29 cellular contexts compared by ENCODE assay signal in the genomic region with DNA sequence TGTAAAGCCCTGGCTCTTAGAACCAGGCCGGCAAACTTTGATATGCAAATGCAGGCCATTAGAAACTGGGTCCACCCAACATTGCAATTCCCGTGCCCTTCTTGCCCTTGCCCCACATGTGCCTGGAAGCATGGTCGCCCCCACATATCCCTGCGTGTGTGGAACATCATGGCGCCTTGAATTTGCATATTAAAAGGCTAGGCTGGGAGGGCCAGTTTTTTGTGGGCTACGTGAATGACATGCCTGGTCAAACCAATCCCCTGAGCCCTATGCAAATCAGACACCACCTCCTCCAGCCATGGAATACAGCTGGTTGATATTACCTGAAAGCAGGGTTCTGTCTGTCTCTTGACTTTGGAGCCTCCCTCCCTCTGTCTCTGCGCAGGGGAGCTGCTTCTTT. TPM values are rescaled to one million over a fixed set of nuclear protein-coding genes. Genes with fewer than 3 reads are reported as not detected.
A peak's percentile ranks its signal among the peaks of the same experiment; 100 is the strongest.
DNase-seq lines count a peak whose midpoint lies in the region; ATAC-seq, FAIRE-seq and TF ChIP-seq lines count a peak whose summit lies in the region.
"Had no signal": no experiment of that assay in that cellular context is flagged by ENCODE, and none has a peak within 500 bp of the region (broad histone marks: within the 10 kb centered on the region; RNA-seq: fewer than 3 reads in every experiment).

No MANE protein-coding gene starts in this region.

- H3K27me3 Mint-ChIP-seq in GM23338 (ENCODE audit: insufficient read depth, low read depth, poor library complexity): no peaks in the 10 kb centered on the region
- H3K27me3 Mint-ChIP-seq: CD8-positive, alpha-beta memory T cell had no signal

- H3K4ac ChIP-seq in H1 (replicated peaks; ENCODE audit: insufficient read length, low read depth, low read length): no peak overlapping the region

- H3K4me3 ChIP-seq in BE2C (ENCODE audit: low read depth, low read length) (no peak overlapping the region), GM23338 (no peak overlapping the region), H1 (ENCODE audit: extremely low read depth in 1 of 4, insufficient read depth in 2 of 4, low read depth in 3 of 4, low read length in 4 of 4) (no peak overlapping the region)
- H3K4me3 ChIP-seq: A549 had no signal

- POLR2A ChIA-PET in H1 (lab: Charles Lee; ENCODE audit: partially characterized antibody): no interaction called here

- TF ChIP-seq CTCF in BE2C (IDR thresholded peaks at IDR 0.05; ENCODE audit: low read depth, low read length) (no peak), GM23338 (conservative IDR thresholded peaks at IDR 0.05; ENCODE audit: low read depth in 2 of 2) (no peak), H1 (IDR thresholded peaks at IDR 0.05; ENCODE audit: control extremely low read depth in 1 of 3, insufficient read depth in 1 of 3, low read depth in 1 of 3, low read length in 3 of 3) (no peak)

- 82% methylated on average over 7 of the region's 7 CpGs; no CpG with 5 or more reads in 1 of the 2 experiments for WGBS in H1 (ENCODE audit: extremely low coverage in 1 of 2, insufficient coverage in 1 of 2, insufficient read length in 1 of 2, insufficient replicate concordance in 2 of 2, low coverage in 1 of 2, low lambda C conversion rate in 2 of 2, missing lambda C conversion rate in 1 of 2), 2 experiments

- no peak overlapping the region for H2BK20ac ChIP-seq in H1 (ENCODE audit: low read length)

- no peak overlapping the region for H3K23ac ChIP-seq in H1 (ENCODE audit: insufficient read length)

- H3K36me3 ChIP-seq in BE2C (no peaks in the 10 kb centered on the region), GM23338 (ENCODE audit: insufficient read depth) (no peaks in the 10 kb centered on the region), H1 (ENCODE audit: control insufficient read depth in 2 of 4, insufficient read depth in 4 of 4, low read length in 3 of 4) (no peaks in the 10 kb centered on the region)

- H2BK12ac ChIP-seq in H1 (ENCODE audit: low read depth, low read length): no peak overlapping the region

- no peak for FAIRE-seq in H1 (lab: Jason Lieb, UNC)
- FAIRE-seq: A549, GM12891, HepG2 had no signal

- H2AK5ac ChIP-seq in H1 (ENCODE audit: low read depth, low read length): no peak overlapping the region

- TF ChIP-seq POLR2A in H1 (IDR thresholded peaks at IDR 0.05; ENCODE audit: control extremely low read depth in 1 of 2, low read depth in 2 of 2, low read length in 2 of 2): no peak

- no peaks in the 10 kb centered on the region for H3F3A ChIP-seq in GM23338 (replicated peaks; ENCODE audit: low read depth)

- H3K23me2 ChIP-seq in H1 (ENCODE audit: low read depth, low read length): no peaks in the 10 kb centered on the region; the same call in 1 of the 2 replicates

- H3K27ac Mint-ChIP-seq in GM23338: no peak overlapping the region
- H3K27ac Mint-ChIP-seq: CD14-positive monocyte; CD8-positive, alpha-beta memory T cell had no signal

- no peak overlapping the region for H2BK120ac ChIP-seq in H1 (replicated peaks; ENCODE audit: low read depth, low read length)

- 0 out of 2 replicates have a peak overlapping the region, but pooled peaks have one; percentile 8 for H3K4me2 ChIP-seq in GM23338
- no peak overlapping the region for H3K4me2 ChIP-seq in H1 (ENCODE audit: insufficient read depth in 1 of 2, low read depth in 2 of 2, low read length in 2 of 2)
- H3K4me2 ChIP-seq: A549 had no signal

- H4K91ac ChIP-seq in H1 (replicated peaks; ENCODE audit: insufficient read length, low read length): no peak overlapping the region

- H4K20me1 ChIP-seq in GM23338 (replicated peaks; ENCODE audit: insufficient read depth) (no peaks in the 10 kb centered on the region), H1 (replicated peaks in 1 of 2; ENCODE audit: control insufficient read depth in 1 of 2, insufficient read depth in 2 of 2, low read length in 2 of 2) (no peaks in the 10 kb centered on the region)

- H3K14ac ChIP-seq in H1 (ENCODE audit: insufficient read length): no peak overlapping the region

- H3K27me3 ChIP-seq in BE2C (no peaks in the 10 kb centered on the region), GM23338 (ENCODE audit: insufficient read depth) (no peaks in the 10 kb centered on the region), H1 (replicated peaks in 1 of 4; ENCODE audit: control insufficient read depth in 3 of 4, extremely low read depth in 1 of 4, insufficient read depth in 3 of 4, low read length in 3 of 4) (no peaks in the 10 kb centered on the region)

- H3K79me2 ChIP-seq in GM23338 (replicated peaks; ENCODE audit: insufficient read depth): no peaks in the 10 kb centered on the region
- no peaks in the 10 kb centered on the region for H3K79me2 ChIP-seq in H1 (ENCODE audit: control insufficient read depth in 1 of 2, insufficient read depth in 2 of 2, low read length in 2 of 2)

- CTCF ChIA-PET in H1 (lab: Charles Lee; ENCODE audit: partially characterized antibody): interaction anchor here (0.9 to 1.7 kb wide), 4 partner anchors 11 to 116 kb away, joined by 3 to 4 read pairs (median 3); no protein-coding TSS in a partner anchor

- H3K9me3 ChIP-seq in BE2C: no peaks in the 10 kb centered on the region
- H3K9me3 ChIP-seq in H1 (ENCODE audit: insufficient read depth in 2 of 2, low read depth in 1 of 2, low read length in 1 of 2): no peaks in the 10 kb centered on the region
- H3K9me3 ChIP-seq: A549 had no signal

- H3K4me1 Mint-ChIP-seq in GM23338: peaks cover 38% of the 10 kb centered on the region
- H3K4me1 Mint-ChIP-seq: CD14-positive monocyte; CD8-positive, alpha-beta memory T cell had no signal

- no peaks in the 10 kb centered on the region; the same call in 2 of the 3 replicates for H3K36me3 Mint-ChIP-seq in GM23338 (ENCODE audit: low read depth)
- H3K36me3 Mint-ChIP-seq: CD14-positive monocyte; CD8-positive, alpha-beta memory T cell had no signal

- H2AFZ ChIP-seq in GM23338: peak overlapping the region; percentile 54; the same call in 1 of the 2 replicates
- no peak overlapping the region for H2AFZ ChIP-seq in H1 (ENCODE audit: low read length)

- no peaks in the 10 kb centered on the region for H3K79me1 ChIP-seq in H1 (ENCODE audit: low read depth, low read length)

- no peak overlapping the region for H4K8ac ChIP-seq in H1 (ENCODE audit: extremely low read depth, insufficient read depth, low read length)

- H3K18ac ChIP-seq in H1 (ENCODE audit: extremely low read depth, low read length): no peak overlapping the region

- no peaks in the 10 kb centered on the region; the same call in 2 of the 3 replicates for H3K9me3 Mint-ChIP-seq in GM23338

- no peak for TF ChIP-seq EP300 in H1 (IDR thresholded peaks at IDR 0.05; ENCODE audit: borderline replicate concordance in 1 of 2, low read depth in 2 of 2, low read length in 2 of 2)

- no peak overlapping the region for H2BK5ac ChIP-seq in H1 (ENCODE audit: low read depth, low read length)

- no peak for TF ChIP-seq RAD21 in H1 (IDR thresholded peaks at IDR 0.05 in 1 of 2, conservative IDR thresholded peaks at IDR 0.05 in 1 of 2; ENCODE audit: low read depth in 2 of 2, low read length in 2 of 2)

- no peak overlapping the region for H3K27ac ChIP-seq in GM23338 (ENCODE audit: low read depth)
- no peak overlapping the region for H3K27ac ChIP-seq in H1 (ENCODE audit: low read depth, low read length)
- H3K27ac ChIP-seq: A549 had no signal

- peaks cover 28% of the 10 kb centered on the region for H3K9me2 ChIP-seq in GM23338 (ENCODE audit: insufficient read depth)

- H3K4me1 ChIP-seq in BE2C: no peaks in the 10 kb centered on the region
- H3K4me1 ChIP-seq in GM23338 (ENCODE audit: insufficient read depth): peaks cover 32% of the 10 kb centered on the region
- peaks cover 2 to 14% (median 6%) of the 10 kb centered on the region in 4 experiments for H3K4me1 ChIP-seq in H1 (replicated peaks in 1 of 4; ENCODE audit: control insufficient read depth in 3 of 4, insufficient read depth in 4 of 4, low read length in 3 of 4)
- H3K4me1 ChIP-seq: A549 had no signal

- H2BK15ac ChIP-seq in H1 (ENCODE audit: low read length): no peak overlapping the region

- ATAC-seq in GM23338 (peak; percentile 44; the same call in 2 of the 3 replicates), HG02610 (IDR thresholded peaks at IDR 0.05; ENCODE audit: unreplicated experiment) (no peak)
- ATAC-seq: A549, HCT116, HepG2, PC-3, SK-N-SH treated with all-trans-retinoic acid at 6 μM for 48 hours had no signal

- peak; percentile 33 for DNase-seq in BE2C
- peak; percentile 51 for DNase-seq in GM23338 (ENCODE audit: low spot score)
- DNase-seq in NCI-H526 (lab: John Stamatoyannopoulos, UW): peak; percentile 67 to 82
- no peak for DNase-seq in H1 (ENCODE audit: low read depth in 1 of 2, low spot score in 2 of 2)
- DNase-seq in superior temporal gyrus (ENCODE audit: extremely low spot score): no peak
- no peak for DNase-seq in SW480 (ENCODE audit: low spot score)
- DNase-seq: CD8-positive, alpha-beta memory T cell; DMS 273 treated with DMSO at 0.1 percent for 48 hours; DMS79; EL; GF-D8; GOT3; Kasumi-1; MV-4-11; NCI-H1105 treated with DMSO at 0.1 percent for 48 hours; NCI-H1694; NCI-H2029 treated with DMSO at 0.1 percent for 48 hours; NCI-H446; NCI-H524 treated with DMSO at 0.1 percent for 48 hours; NK-92 treated with Interleukin-12 subunit alpha and Interleukin-12 subunit beta, amount 100 ng/mL, for 24 hours; PC-3; T-helper 2 cell had no signal

- no peak overlapping the region for H3K9ac ChIP-seq in H1 (replicated peaks in 1 of 4; ENCODE audit: extremely low read depth in 1 of 4, low read depth in 3 of 4, low read length in 3 of 4)

- no peak overlapping the region for H4K5ac ChIP-seq in H1 (ENCODE audit: insufficient read length, low read depth, low read length)

- H3K56ac ChIP-seq in H1 (replicated peaks; ENCODE audit: insufficient read length, low read depth, low read length): no peak overlapping the region

- no peak overlapping the region for H3K4me3 Mint-ChIP-seq in GM23338
- H3K4me3 Mint-ChIP-seq: CD14-positive monocyte; CD8-positive, alpha-beta memory T cell had no signal

TF ChIP-seq in GM23338, 12 proteins besides CTCF, POLR2A, EP300 and RAD21 (continues in another document):
- TF ChIP-seq ZNF331 (CRISPR knock-in tag; IDR thresholded peaks at IDR 0.05; ENCODE audit: low read depth): no peak

TF ChIP-seq in H1, 55 proteins besides CTCF, POLR2A, EP300 and RAD21 (continues in another document):
- TF ChIP-seq YY1 (IDR thresholded peaks at IDR 0.05; ENCODE audit: low read depth, low read length): peak; percentile 55; the same call in 1 of the 2 replicates

RNA-seq across cellular contexts. Expression of a gene that starts 58.7 kb away (rescaled TPM):
- polyA plus RNA-seq in BE2C (2012; ENCODE audit: insufficient read depth, insufficient read length, low read depth): 0.19 TPM
- total RNA-seq in GM23338 (2014; rRNA removed; shearing (Covaris generic)): 16.9 and 17.3 TPM in 2 replicates
- polyA plus RNA-seq in GM23338 (2016; fragmentation: Nextera tagmentation; extraction: Ambion mirVana) (7.3 and 9.4 TPM in 2 replicates), H1 (2011; rRNA removed) (3.1 and 4.9 TPM in 2 replicates)
- total RNA-seq in H1 (2021; fragmentation: NEBNext Ultra II Directional; extraction: Animal tissue kit (Norgen Biotek cat#: 25700)): 13.3 and 15.6 TPM in 2 replicates
- polyA plus RNA-seq in H1 (2011; cell fraction: cytosol; rRNA removed): 4.6 TPM
- polyA plus RNA-seq in H1 (2011; cell fraction: nucleus; rRNA removed): 6.1 TPM
- polyA plus RNA-seq in H1 (2012, experiment 1 of 2): 6.7 to 10.7 TPM (median 7.6 TPM) in 4 replicates
- 0.94 TPM for polyA plus RNA-seq in H1 (2012, experiment 2 of 2)
- 7.8 TPM for polyA plus RNA-seq in H1 (2013, experiment 1 of 2)
- 7.9 TPM for polyA plus RNA-seq in H1 (2013, experiment 2 of 2)
- polyA minus RNA-seq in H1 (2011; rRNA and poly(A)+ RNA removed): 4.1 and 4.9 TPM in 2 replicates
- polyA minus RNA-seq in H1 (2011; cell fraction: cytosol; rRNA and poly(A)+ RNA removed): 6.0 TPM
- polyA minus RNA-seq in H1 (2011; cell fraction: nucleus; rRNA and poly(A)+ RNA removed): 21.3 TPM
- polyA plus RNA-seq: CD14-positive monocyte had no signal

Comparison
In these comparisons a context has a peak if more than half of its experiments do, and no peak if none do; other contexts are left out.
1. DNase-seq: peak in BE2C (single experiment), GM23338 (single experiment) and NCI-H526 (2 of 2); none in H1 (0 of 2), superior temporal gyrus (single experiment) and SW480 (single experiment).